In genomic region chr12:113242018-113242418, GRCh38 we compare ENCODE assay signal across 9 cellular contexts. TPM values are rescaled to one million over a fixed set of nuclear protein-coding genes. Genes with fewer than 3 reads are reported as not detected.
DNase-seq lines count a peak whose midpoint lies in the region; ATAC-seq and TF ChIP-seq lines count a peak whose summit lies in the region.
"Had no signal": no experiment of that assay in that cellular context is flagged by ENCODE, and none has a peak within 500 bp of the region (broad histone marks: within the 10 kb centered on the region; RNA-seq: fewer than 3 reads in every experiment).

No MANE protein-coding gene starts in this region.

- no peaks in the 10 kb centered on the region for H3K9me3 ChIP-seq in esophagus muscularis mucosa

- 75% methylated on average over 11 of the region's 11 CpGs for whole genome bisulfite sequencing in esophagus muscularis mucosa

- H3K27ac ChIP-seq in epithelial cell of prostate: peak overlapping the region; percentile 99
- H3K27ac ChIP-seq in esophagus muscularis mucosa (replicated peaks in 1 of 4): peak overlapping the region in 2 of 4 donors; percentile 28 to 39

- no peak for ATAC-seq in GM19035 (IDR thresholded peaks at IDR 0.05; ENCODE audit: unreplicated experiment)
- no peak for ATAC-seq in HG02970 (IDR thresholded peaks at IDR 0.05; ENCODE audit: low FRiP score, unreplicated experiment)

- TF ChIP-seq CTCF in esophagus muscularis mucosa (IDR thresholded peaks at IDR 0.05): no peak

- H3K27me3 ChIP-seq in esophagus muscularis mucosa: no peaks in the 10 kb centered on the region

- intact Hi-C loops in esophagus muscularis mucosa (cut with DNase I): no loop called here

- DNase-seq in D341Med (ENCODE audit: low spot score) (peak; percentile 28), NCI-H69 (lab: John Stamatoyannopoulos, UW) (peak; percentile 78), epithelial cell of prostate (ENCODE audit: low read depth, low spot score) (peak; percentile 96), renal cortical epithelial cell (ENCODE audit: low read depth) (peak; percentile 99), esophagus muscularis mucosa (ENCODE audit: extremely low spot score) (no peak), NAMALWA (ENCODE audit: low spot score) (no peak)
- DNase-seq: T-helper 2 cell had no signal

- TF ChIP-seq POLR2A in esophagus muscularis mucosa (IDR thresholded peaks at IDR 0.05; ENCODE audit: low read depth): no peak

- TF ChIP-seq EP300 in esophagus muscularis mucosa (IDR thresholded peaks at IDR 0.05): no peak

- peaks cover 84 to 91% (median 89%) of the 10 kb centered on the region in 4 donors for H3K4me1 ChIP-seq in esophagus muscularis mucosa

- peaks cover 0 to 52% (median 17%) of the 10 kb centered on the region in 4 donors for H3K36me3 ChIP-seq in esophagus muscularis mucosa

- H3K4me3 ChIP-seq in esophagus muscularis mucosa: no peak overlapping the region

RNA-seq across cellular contexts. Expression of gene TPCN1, which starts 20.8 kb away (rescaled TPM):
- 20.1 and 48.6 TPM in 2 replicates for total RNA-seq in renal cortical epithelial cell
- total RNA-seq in esophagus muscularis mucosa: 10 to 100 TPM; 31.1 to 54.0 (median 34.5) TPM

RNA-seq across cellular contexts. Expression of gene RITA1, which starts 56.5 kb away (rescaled TPM):
- 27.1 and 31.1 TPM in 2 replicates for total RNA-seq in renal cortical epithelial cell
- total RNA-seq in esophagus muscularis mucosa: 10 to 100 TPM; 12.3 to 21.4 (median 16.2) TPM

RNA-seq across cellular contexts. Expression of gene DDX54, which starts 56.7 kb away (rescaled TPM):
- 30.9 and 32.2 TPM in 2 replicates for total RNA-seq in renal cortical epithelial cell
- 10 to 100 TPM; 29.1 to 59.6 (median 52.7) TPM for total RNA-seq in esophagus muscularis mucosa

Comparison
In these comparisons a context has a peak if more than half of its experiments do, and no peak if none do; other contexts are left out.
1. DNase-seq: peak in D341Med (single experiment), NCI-H69 (single experiment), epithelial cell of prostate (single experiment) and renal cortical epithelial cell (single experiment); none in esophagus muscularis mucosa (single experiment) and NAMALWA (single experiment).